Comparison of ENCODE assay signal across 25 cellular contexts in the genomic region with DNA sequence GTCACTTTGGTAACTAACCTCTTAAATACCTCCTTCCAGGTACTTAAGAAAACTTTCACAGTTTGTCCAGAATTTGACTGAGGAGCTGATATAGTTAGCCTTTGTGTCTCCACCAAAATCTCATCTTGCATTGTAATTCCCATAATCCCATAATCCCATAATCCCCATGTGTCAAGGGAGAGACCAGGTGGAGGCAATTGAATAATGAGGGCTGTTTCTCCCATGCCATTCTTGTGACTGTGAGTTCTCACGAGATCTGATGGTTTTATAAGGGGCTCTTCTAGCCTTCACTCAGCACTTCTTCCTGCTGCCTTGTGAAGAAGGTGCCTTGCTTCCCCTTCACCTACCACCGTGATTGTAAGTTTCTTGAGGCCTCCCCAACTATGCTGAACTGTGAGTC. TPM values are rescaled to one million over a fixed set of nuclear protein-coding genes. Genes with fewer than 3 reads are reported as not detected.
"Had no signal": no experiment of that assay in that cellular context is flagged by ENCODE, and none has a peak within 500 bp of the region (broad histone marks: within the 10 kb centered on the region; RNA-seq: fewer than 3 reads in every experiment).

No MANE protein-coding gene starts in this region.

- H3K27ac ChIP-seq: coronary artery, esophagus squamous epithelium, ovary, psoas muscle, skin epidermis, spleen, testis, tibial artery had no signal

- H3K4me3 ChIP-seq: coronary artery, esophagus squamous epithelium, lung, mucosa of descending colon, ovary, psoas muscle, skin epidermis, spleen, testis, tibial artery had no signal

- H3K27me3 ChIP-seq: esophagus squamous epithelium, ovary, spleen, testis, tibial artery had no signal

- H3K9me3 ChIP-seq: esophagus squamous epithelium, mucosa of descending colon, ovary, psoas muscle, testis, tibial artery had no signal

- DNase-seq: dermis blood vessel endothelial cell; effector memory CD4-positive, alpha-beta T cell; erythroblast; esophagus squamous epithelium; foreskin melanocyte; glutamatergic neuron; mucosa of descending colon; naive thymus-derived CD4-positive, alpha-beta T cell; nephron progenitor cell; occipital lobe; ovary; posterior cingulate gyrus; psoas muscle; right cardiac atrium; spleen; stimulated activated CD4-positive, alpha-beta T cell treated with anti-CD3 and anti-CD28 coated beads, Interleukin-4, amount 100 ng/mL, for 4 hours; stimulated activated naive CD8-positive, alpha-beta T cell treated with anti-CD3 and anti-CD28 coated beads, Interleukin-15, Interleukin-2, amounts not matched to agents 100 U/mL and 50 U/mL, for 24 hours; substantia nigra; testis; tibial artery had no signal

- H3K36me3 ChIP-seq: esophagus squamous epithelium, ovary, spleen, tibial artery had no signal

- H3K4me1 ChIP-seq: esophagus squamous epithelium, psoas muscle, spleen, testis, tibial artery had no signal

- ATAC-seq: mucosa of descending colon; naive thymus-derived CD4-positive, alpha-beta T cell; psoas muscle; right cardiac atrium; stimulated activated memory B cell treated with anti-CD40 and anti-IgM and Interleukin-4, amounts not matched to agents 10 μg/mL and 1 μg/mL and 100 μg/mL, for 72 hours; stimulated activated naive CD8-positive, alpha-beta T cell treated with anti-CD3 and anti-CD28 coated beads, Interleukin-15, Interleukin-2, amounts not matched to agents 100 U/mL and 50 U/mL, for 24 hours had no signal

RNA-seq across cellular contexts. Expression of gene NOVA1, which starts 7.8 kb away (rescaled TPM):
- polyA plus RNA-seq: keratinocyte; naive thymus-derived CD4-positive, alpha-beta T cell had no signal
